8 cellular contexts compared by ENCODE assay signal in genomic region chrX:119871245-119871598, GRCh38. TPM values are rescaled to one million over a fixed set of nuclear protein-coding genes. Genes with fewer than 3 reads are reported as not detected.
DNase-seq lines count a peak whose midpoint lies in the region; ATAC-seq and TF ChIP-seq lines count a peak whose summit lies in the region.

No MANE protein-coding gene starts in this region.

- H3K27me3 Mint-ChIP-seq in activated CD8-positive, alpha-beta T cell treated with anti-CD3 and anti-CD28 coated beads, Interleukin-2, amount 10 ng/mL, durations not matched to agents 7 days and 5 days (ENCODE audit: low read depth): no peaks in the 10 kb centered on the region

- peaks cover 0 to 7% of the 10 kb centered on the region in 2 donors for H3K4me1 ChIP-seq in right atrium auricular region
- peaks cover 7 to 18% (median 11%) of the 10 kb centered on the region in 3 donors for H3K4me1 ChIP-seq in skeletal muscle tissue (ENCODE audit: control insufficient read depth in 3 of 3, insufficient read depth in 3 of 3, low read length in 3 of 3)

- H3K36me3 ChIP-seq in right atrium auricular region: no peaks in the 10 kb centered on the region
- H3K36me3 ChIP-seq in skeletal muscle tissue (ENCODE audit: control insufficient read depth in 3 of 3, insufficient read depth in 3 of 3, low read length in 3 of 3): no peaks in the 10 kb centered on the region

- CTCF ChIA-PET in AG04450 (lab: Charles Lee): interaction anchor here (1.2 kb wide), 1 partner anchor 173 kb away, joined by 4 read pairs; no protein-coding TSS in a partner anchor
- CTCF ChIA-PET in activated CD8-positive, alpha-beta T cell treated with anti-CD3 and anti-CD28 coated beads, Interleukin-2, amount 10 ng/mL, durations not matched to agents 7 days and 5 days (lab: Charles Lee): interaction anchor here (1.5 to 2.2 kb wide), 2 partner anchors 18 to 80 kb away, joined by 8 read pairs; partner anchors contain the start of genes RPL39 and UPF3B

- in situ Hi-C loops in KBM-7 (cut with MboI; ENCODE audit: low pct_unique_long_range_greater_than_20kb, low sequenced_read_pairs): no loop called here

- peak overlapping the region; percentile 75 for H3K4me3 ChIP-seq in AG04450 (ENCODE audit: low read depth, low read length)
- H3K4me3 ChIP-seq in right atrium auricular region: peak overlapping the region; percentile 49 to 59
- peak overlapping the region; percentile 85 to 89 (median 87) for H3K4me3 ChIP-seq in skeletal muscle tissue (ENCODE audit: low read length in 3 of 3)

- H3K9me3 ChIP-seq in AG04450 (ENCODE audit: control insufficient read depth, insufficient read depth, low read length) (no peaks in the 10 kb centered on the region), right atrium auricular region (no peaks in the 10 kb centered on the region), skeletal muscle tissue (ENCODE audit: control insufficient read depth in 3 of 3, low read length in 3 of 3) (no peaks in the 10 kb centered on the region)

- POLR2A ChIA-PET in AG04450 (lab: Yijun Ruan, JAX): interaction anchor here (0.5 to 1.0 kb wide), 3 partner anchors 18 to 144 kb away, joined by 3 to 7 read pairs (median 7); partner anchors contain the start of genes RPL39 and UPF3B
- POLR2A ChIA-PET in activated CD8-positive, alpha-beta T cell treated with anti-CD3 and anti-CD28 coated beads, Interleukin-2, amount 10 ng/mL, durations not matched to agents 7 days and 5 days (lab: Charles Lee): interaction anchor here (0.6 to 2.5 kb wide), 14 partner anchors 8 to 674 kb away, joined by 3 to 27 read pairs (median 4); partner anchors contain the start of genes NKRF, RPL39, SEPTIN6 and SOWAHD

- peak overlapping the region; percentile 94 to 97 (median 95) for H3K9ac ChIP-seq in skeletal muscle tissue (ENCODE audit: low read depth in 1 of 3, low read length in 3 of 3)

- no peaks in the 10 kb centered on the region for H3K27me3 ChIP-seq in AG04450 (ENCODE audit: control insufficient read depth, insufficient read depth, low read length)
- H3K27me3 ChIP-seq in right atrium auricular region: no peaks in the 10 kb centered on the region
- H3K27me3 ChIP-seq in skeletal muscle tissue (ENCODE audit: control insufficient read depth in 3 of 3, insufficient read depth in 3 of 3, low read length in 3 of 3): no peaks in the 10 kb centered on the region

- H3K27ac Mint-ChIP-seq in activated CD8-positive, alpha-beta T cell treated with anti-CD3 and anti-CD28 coated beads, Interleukin-2, amount 10 ng/mL, durations not matched to agents 7 days and 5 days: peak overlapping the region; percentile 100

- peak overlapping the region; percentile 91 for H3K27ac ChIP-seq in AG04450 (ENCODE audit: low read depth, low read length)
- H3K27ac ChIP-seq in right atrium auricular region: peak overlapping the region; percentile 87 to 88
- H3K27ac ChIP-seq in skeletal muscle tissue (ENCODE audit: low read depth, low read length): peak overlapping the region; percentile 96

- peak overlapping the region; percentile 98 for H3K4me3 Mint-ChIP-seq in activated CD8-positive, alpha-beta T cell treated with anti-CD3 and anti-CD28 coated beads, Interleukin-2, amount 10 ng/mL, durations not matched to agents 7 days and 5 days

- H3K36me3 Mint-ChIP-seq in activated CD8-positive, alpha-beta T cell treated with anti-CD3 and anti-CD28 coated beads, Interleukin-2, amount 10 ng/mL, durations not matched to agents 7 days and 5 days (ENCODE audit: low read depth): peaks cover 20% of the 10 kb centered on the region

- TF ChIP-seq CTCF in AG04450 (IDR thresholded peaks at IDR 0.05; ENCODE audit: low read depth, low read length): no peak
- TF ChIP-seq CTCF in right atrium auricular region (IDR thresholded peaks at IDR 0.05): no peak

- DNase-seq in AG04450 (ENCODE audit: low read depth, low spot score): no peak
- no peak for DNase-seq in activated CD8-positive, alpha-beta T cell treated with anti-CD3 and anti-CD28 coated beads, Interleukin-2, amount 10 ng/mL, durations not matched to agents 7 days and 5 days
- DNase-seq in right atrium auricular region (ENCODE audit: low spot score): no peak
- no peak for DNase-seq in KBM-7
- no peak for DNase-seq in NCI-H446 (lab: John Stamatoyannopoulos, UW)

- no peaks in the 10 kb centered on the region for H3K9me3 Mint-ChIP-seq in activated CD8-positive, alpha-beta T cell treated with anti-CD3 and anti-CD28 coated beads, Interleukin-2, amount 10 ng/mL, durations not matched to agents 7 days and 5 days (ENCODE audit: insufficient read depth)

- H3K4me1 Mint-ChIP-seq in activated CD8-positive, alpha-beta T cell treated with anti-CD3 and anti-CD28 coated beads, Interleukin-2, amount 10 ng/mL, durations not matched to agents 7 days and 5 days (ENCODE audit: low read depth): peaks cover 12% of the 10 kb centered on the region

- ATAC-seq in GM19324 (IDR thresholded peaks at IDR 0.05; ENCODE audit: low FRiP score, unreplicated experiment) (peak; percentile 42), HG03342 (IDR thresholded peaks at IDR 0.05; ENCODE audit: unreplicated experiment) (peak; percentile 31)
- peak; percentile 56 for ATAC-seq in activated CD8-positive, alpha-beta T cell treated with anti-CD3 and anti-CD28 coated beads, Interleukin-2, amount 10 ng/mL, durations not matched to agents 7 days and 5 days

RNA-seq across cellular contexts. Expression of gene RNF113A, which starts 0.3 kb away (rescaled TPM):
- polyA plus RNA-seq in AG04450 (2011; rRNA removed): 11.3 and 11.7 TPM in 2 replicates
- 6.6 and 7.2 TPM in 2 replicates for polyA minus RNA-seq in AG04450 (2011; rRNA and poly(A)+ RNA removed)
- total RNA-seq in activated CD8-positive, alpha-beta T cell treated with anti-CD3 and anti-CD28 coated beads, Interleukin-2, amount 10 ng/mL, durations not matched to agents 7 days and 5 days: 10 to 100 TPM; 29.1 to 29.5 TPM
- total RNA-seq in right atrium auricular region (10 to 100 TPM in 1 of 2 donors, 1 to 10 TPM in 1; 9.8 to 10.6 TPM), skeletal muscle tissue (9.4 TPM)

RNA-seq across cellular contexts. Expression of gene NDUFA1, which starts 0.4 kb away (rescaled TPM):
- polyA plus RNA-seq in AG04450 (2011; rRNA removed): 160 and 215 TPM in 2 replicates
- 41.1 and 41.7 TPM in 2 replicates for polyA minus RNA-seq in AG04450 (2011; rRNA and poly(A)+ RNA removed)
- total RNA-seq in activated CD8-positive, alpha-beta T cell treated with anti-CD3 and anti-CD28 coated beads, Interleukin-2, amount 10 ng/mL, durations not matched to agents 7 days and 5 days: 100 to 1,000 TPM; 110 to 111 TPM
- total RNA-seq in right atrium auricular region (100 to 1,000 TPM; 202 to 222 TPM), skeletal muscle tissue (122 TPM)

RNA-seq across cellular contexts. Expression of gene UPF3B, which starts 18.5 kb away (rescaled TPM):
- polyA plus RNA-seq in AG04450 (2011; rRNA removed): 7.5 and 12.4 TPM in 2 replicates
- 1.9 and 2.0 TPM in 2 replicates for polyA minus RNA-seq in AG04450 (2011; rRNA and poly(A)+ RNA removed)
- total RNA-seq in activated CD8-positive, alpha-beta T cell treated with anti-CD3 and anti-CD28 coated beads, Interleukin-2, amount 10 ng/mL, durations not matched to agents 7 days and 5 days: 10 to 100 TPM; 10.3 to 10.9 TPM
- total RNA-seq in right atrium auricular region (1 to 10 TPM; 1.1 to 2.3 TPM), skeletal muscle tissue (1.6 TPM)

RNA-seq across cellular contexts. Expression of gene AKAP14, which starts 24.5 kb away (rescaled TPM):
- polyA plus RNA-seq in AG04450 (2011; rRNA removed): not detected in 2 replicates
- polyA minus RNA-seq in AG04450 (2011; rRNA and poly(A)+ RNA removed): not detected in 2 replicates
- not detected for total RNA-seq in activated CD8-positive, alpha-beta T cell treated with anti-CD3 and anti-CD28 coated beads, Interleukin-2, amount 10 ng/mL, durations not matched to agents 7 days and 5 days
- not detected for total RNA-seq in right atrium auricular region
- not detected for total RNA-seq in skeletal muscle tissue
